In genomic region chr19:1787116-1787515, GRCh38 we compare ENCODE assay signal across 22 cellular contexts. TPM values are rescaled to one million over a fixed set of nuclear protein-coding genes. Genes with fewer than 3 reads are reported as not detected.
DNase-seq lines count a peak whose midpoint lies in the region; ATAC-seq and TF ChIP-seq lines count a peak whose summit lies in the region.
"Had no signal": no experiment of that assay in that cellular context is flagged by ENCODE, and none has a peak within 500 bp of the region (broad histone marks: within the 10 kb centered on the region; RNA-seq: fewer than 3 reads in every experiment).

No MANE protein-coding gene starts in this region.

- no peak for ATAC-seq in HCT116
- ATAC-seq: A549, GM12878 had no signal

- peak overlapping the region; percentile 70 for H2AK5ac ChIP-seq in neuronal stem cell (ENCODE audit: low read depth, low read length)

- no TSS peak for BruUV-seq in HCT116 (replicated peaks; lab: Mats Ljungman, UMichigan)

- no peak overlapping the region for H3K18ac ChIP-seq in neuronal stem cell (ENCODE audit: low read length)

- no peak overlapping the region for H4K91ac ChIP-seq in neuronal stem cell (ENCODE audit: low read depth, low read length, poor library complexity)

- no peaks in the 10 kb centered on the region for H4K20me1 ChIP-seq in HCT116 (ENCODE audit: insufficient read depth)

- H3K36me3 ChIP-seq in HCT116 (ENCODE audit: control insufficient read depth in 1 of 2, insufficient read depth in 2 of 2, low read length in 2 of 2) = no peaks in the 10 kb centered on the region
- H3K36me3 ChIP-seq in neuronal stem cell (replicated peaks in 1 of 2; ENCODE audit: control insufficient read depth in 2 of 2, insufficient read depth in 2 of 2, low read length in 2 of 2) = no peaks in the 10 kb centered on the region
- H3K36me3 ChIP-seq: BE2C; BLaER1 treated with 17β-estradiol and CSF1 and Interleukin-3, amounts not matched to agents 10 nM and 100 nM; HAP-1 had no signal

- H3K4me1 ChIP-seq in HCT116 (ENCODE audit: control insufficient read depth in 1 of 2, insufficient read depth in 2 of 2, low read length in 2 of 2) (peaks cover 0 to 4% of the 10 kb centered on the region in 2 experiments; a peak in 2 of 4 replicates), neuronal stem cell (ENCODE audit: control insufficient read depth in 2 of 2, insufficient read depth in 1 of 2, low read depth in 1 of 2, low read length in 2 of 2) (peaks cover 0 to 4% of the 10 kb centered on the region in 2 donors)
- H3K4me1 ChIP-seq: A549, BE2C, HAP-1 had no signal

- H3K79me2 ChIP-seq in HCT116 (ENCODE audit: insufficient read depth, low read length) = no peaks in the 10 kb centered on the region

- H3K27me3 ChIP-seq in HCT116 (ENCODE audit: insufficient read depth, low read length) = no peaks in the 10 kb centered on the region
- peaks cover 4 to 30% (median 25%) of the 10 kb centered on the region in 3 experiments for H3K27me3 ChIP-seq in neuronal stem cell (ENCODE audit: control insufficient read depth in 3 of 3, insufficient read depth in 3 of 3, low read depth in 1 of 3, low read length in 3 of 3)

- H3K27ac ChIP-seq in HCT116 (ENCODE audit: low read depth, low read length) (no peak overlapping the region), neuronal stem cell (replicated peaks; ENCODE audit: low read length) (no peak overlapping the region)
- H3K27ac ChIP-seq: A549; BLaER1 treated with 17β-estradiol and CSF1 and Interleukin-3, amounts not matched to agents 10 nM and 100 nM had no signal

- WGBS in neuronal stem cell (ENCODE audit: extremely low coverage in 2 of 2, insufficient read length in 2 of 2, insufficient replicate concordance in 1 of 2), 2 donors = no CpG with 5 or more reads among the region's 8 CpGs

- H2BK12ac ChIP-seq in neuronal stem cell (ENCODE audit: low read length) = no peak overlapping the region

- TF ChIP-seq CTCF in HCT116 (IDR thresholded peaks at IDR 0.05 in 2 of 3, conservative IDR thresholded peaks at IDR 0.05 in 1 of 3; ENCODE audit: borderline replicate concordance in 1 of 3, insufficient read depth in 1 of 3, low read depth in 2 of 3, low read length in 2 of 3) = no peak

- peaks cover 0 to 4% of the 10 kb centered on the region in 2 experiments; a peak in 1 of 4 replicates for H3K9me3 ChIP-seq in HCT116 (ENCODE audit: control insufficient read depth in 1 of 2, insufficient read depth in 1 of 2, low read depth in 1 of 2, low read length in 2 of 2)
- peaks cover 9 to 14% of the 10 kb centered on the region in 2 donors for H3K9me3 ChIP-seq in neuronal stem cell (replicated peaks in 1 of 2; ENCODE audit: control insufficient read depth in 2 of 2, insufficient read depth in 1 of 2, low read depth in 1 of 2, low read length in 2 of 2)

- TF ChIP-seq POLR2A in HCT116 (IDR thresholded peaks at IDR 0.05; ENCODE audit: borderline replicate concordance, extremely low read depth, insufficient read depth, insufficient read length) = no peak

- RAD21 ChIA-PET in HCT116 (lab: Charles Lee; ENCODE audit: low non-redundant PET in 1 of 2, low total read pairs in 2 of 2, uncharacterized antibody in 2 of 2, unreplicated experiment in 2 of 2) = interaction anchor here in 1 of 2 experiments (0.6 kb wide), 1 partner anchor 114 kb away, joined by 4 read pairs; no protein-coding TSS in a partner anchor

- H3K23ac ChIP-seq in neuronal stem cell (ENCODE audit: low read depth, low read length, poor library complexity) = no peak overlapping the region

- H3K4me3 ChIP-seq in HCT116 (replicated peaks in 1 of 2; ENCODE audit: low read depth in 1 of 2, low read length in 2 of 2) = no peak overlapping the region
- H3K4me3 ChIP-seq in neuronal stem cell (ENCODE audit: low read length in 2 of 2) = no peak overlapping the region
- H3K4me3 ChIP-seq: A549; BLaER1 treated with 17β-estradiol and CSF1 and Interleukin-3, amounts not matched to agents 10 nM and 100 nM; GM12878; HAP-1 had no signal

- intact Hi-C loops in HCT116 (cut with micrococcal nuclease) = no loop called here

- no peak overlapping the region for H2BK5ac ChIP-seq in neuronal stem cell (ENCODE audit: low read length)

- no peak overlapping the region for H3K14ac ChIP-seq in neuronal stem cell (ENCODE audit: low read length)

- H3K4me2 ChIP-seq in HCT116 (ENCODE audit: low read length) (no peak overlapping the region), neuronal stem cell (ENCODE audit: insufficient read depth, low read length, poor library complexity, severe bottlenecking) (no peak overlapping the region)
- H3K4me2 ChIP-seq: A549; BLaER1 treated with 17β-estradiol and CSF1 and Interleukin-3, amounts not matched to agents 10 nM and 100 nM had no signal

- POLR2A ChIA-PET in HCT116 (lab: Charles Lee) = no interaction called here

- H3K79me1 ChIP-seq in neuronal stem cell (ENCODE audit: low read depth, low read length) = peaks cover 4% of the 10 kb centered on the region

- TF ChIP-seq RAD21 in HCT116 (IDR thresholded peaks at IDR 0.05; ENCODE audit: low read depth) = no peak

- H3K4ac ChIP-seq in neuronal stem cell (ENCODE audit: low read length) = no peak overlapping the region

- no peaks in the 10 kb centered on the region for H3K9me2 ChIP-seq in HCT116 (ENCODE audit: insufficient read depth)

- H2AFZ ChIP-seq in HCT116 (ENCODE audit: low read depth, low read length, poor library complexity, severe bottlenecking) = no peak overlapping the region
- no peak overlapping the region for H2AFZ ChIP-seq in neuronal stem cell (ENCODE audit: low read length)

- CTCF ChIA-PET in HCT116 (lab: Charles Lee) = interaction anchor here (1.5 kb wide), 1 partner anchor 9 kb away, joined by 3 read pairs; no protein-coding TSS in a partner anchor

- H2BK15ac ChIP-seq in neuronal stem cell (ENCODE audit: low read length) = no peak overlapping the region

- H2BK120ac ChIP-seq in neuronal stem cell (ENCODE audit: low read depth, low read length) = no peak overlapping the region

- no peak overlapping the region for H4K8ac ChIP-seq in neuronal stem cell (ENCODE audit: low read depth, low read length)

- H3K9ac ChIP-seq in HCT116 (ENCODE audit: low read length) (no peak overlapping the region), neuronal stem cell (ENCODE audit: low read depth, low read length, poor library complexity) (no peak overlapping the region)
- H3K9ac ChIP-seq: BLaER1 treated with 17β-estradiol and CSF1 and Interleukin-3, amounts not matched to agents 10 nM and 100 nM had no signal

- DNase-seq in HCT116 (ENCODE audit: low read depth, low spot score) (no peak), HUDEP-2 (lab: John Stamatoyannopoulos, UW; ENCODE audit: unreplicated experiment in 76 of 76) (peak in 49 of 76 experiments; percentile 6 to 72 (median 43)), neuronal stem cell (ENCODE audit: low spot score) (no peak), kidney glomerular epithelial cell (lab: John Stamatoyannopoulos, UW) (no peak), NCI-H2196 (lab: John Stamatoyannopoulos, UW; ENCODE audit: unreplicated experiment) (no peak), NAMALWA (ENCODE audit: low spot score) (no peak)
- DNase-seq: 8988T; ACHN; AML-193; BE2C; CD4-positive, alpha-beta T cell; CD8-positive, alpha-beta memory T cell; DMS 273 treated with DMSO at 0.1 percent for 48 hours; DMS79; EL; GDM1; GOT3 had no signal

TF ChIP-seq in HCT116, 20 proteins besides CTCF, POLR2A, EP300 and RAD21:
- TF ChIP-seq POLR2AphosphoS5 (IDR thresholded peaks at IDR 0.05; ENCODE audit: low read depth, low read length) (no peak), TCF7L2 (IDR thresholded peaks at IDR 0.05; ENCODE audit: borderline replicate concordance, extremely low read depth, insufficient read depth, insufficient read length) (peak; percentile 53), EZH2 (IDR thresholded peaks at IDR 0.05) (no peak), FOSL1 (IDR thresholded peaks at IDR 0.05; ENCODE audit: low read depth) (no peak)

RNA-seq across cellular contexts. Expression of gene ATP8B3, which starts 25.0 kb away (rescaled TPM):
- total RNA-seq in HCT116 (2021; ENCODE audit: unreplicated experiment) = 17.0 TPM
- 15.6 and 16.5 TPM in 2 replicates for polyA plus RNA-seq in HCT116 (2012)
- polyA plus RNA-seq in neuronal stem cell (2013, experiment 1 of 2) = 0.79 TPM
- 0.80 TPM for polyA plus RNA-seq in neuronal stem cell (2013, experiment 2 of 2)

RNA-seq across cellular contexts. Expression of gene ONECUT3, which starts 33.8 kb away (rescaled TPM):
- total RNA-seq in HCT116 (2021; ENCODE audit: unreplicated experiment) = 22.1 TPM
- 9.0 and 9.6 TPM in 2 replicates for polyA plus RNA-seq in HCT116 (2012)
- polyA plus RNA-seq in neuronal stem cell (2013, experiment 1 of 2) = 0.03 TPM
- polyA plus RNA-seq in neuronal stem cell (2013, experiment 2 of 2) = 0.01 TPM
- total RNA-seq: CD4-positive, alpha-beta T cell; CD8-positive, alpha-beta memory T cell; GM12878 had no signal
- polyA plus RNA-seq: CD14-positive monocyte; CD8-positive, alpha-beta memory T cell; GM12878 had no signal

Comparison
In these comparisons a context has a peak if more than half of its experiments do, and no peak if none do; other contexts are left out.
1. DNase-seq: peak in HUDEP-2 (49 of 76); none in HCT116 (single experiment), neuronal stem cell (single experiment), kidney glomerular epithelial cell (single experiment), NCI-H2196 (single experiment) and NAMALWA (single experiment).